In genomic region chr15:95148183-95148582, GRCh38 we compare ENCODE assay signal across 39 cellular contexts.
"Had no signal": no experiment of that assay in that cellular context is flagged by ENCODE, and none has a peak within 500 bp of the region (broad histone marks: within the 10 kb centered on the region; RNA-seq: fewer than 3 reads in every experiment).

No MANE protein-coding gene starts in this region.

- H3K27me3 ChIP-seq: adrenal gland, ascending aorta, body of pancreas, brain microvascular endothelial cell, breast epithelium, cardiac muscle cell had no signal

- H3K4me3 ChIP-seq: adrenal gland, ascending aorta, body of pancreas, breast epithelium, cardiac muscle cell had no signal

- H3K27ac ChIP-seq: adrenal gland, ascending aorta, body of pancreas, brain microvascular endothelial cell, breast epithelium, cardiac muscle cell had no signal

- H3K27ac Mint-ChIP-seq: activated naive CD4-positive, alpha-beta T cell treated with anti-CD3 and anti-CD28 coated beads for 36 hours; activated naive CD4-positive, alpha-beta T cell treated with anti-CD3 and anti-CD28 coated beads, Interleukin-2, amount 10 ng/mL, durations not matched to agents 7 days and 5 days; activated naive CD4-positive, alpha-beta T cell treated with anti-CD3 and anti-CD28 coated beads, Interleukin-2, amount 50 U/mL, for 24 hours; activated naive CD4-positive, alpha-beta T cell treated with anti-CD3 and anti-CD28 coated beads, Interleukin-2, amount 50 U/mL, for 72 hours; activated naive CD8-positive, alpha-beta T cell; activated naive CD8-positive, alpha-beta T cell treated with anti-CD3 and anti-CD28 coated beads for 36 hours; activated naive CD8-positive, alpha-beta T cell treated with anti-CD3 and anti-CD28 coated beads, Interleukin-2, amount 10 ng/mL, durations not matched to agents 7 days and 5 days; activated naive CD8-positive, alpha-beta T cell treated with anti-CD3 and anti-CD28 coated beads, Interleukin-2, amount 50 U/mL, for 24 hours; activated T-cell treated with anti-CD3 and anti-CD28 coated beads, Interleukin-2, amount 50 U/mL, for 24 hours; activated T-cell treated with anti-CD3 and anti-CD28 coated beads, Interleukin-2, amount 50 U/mL, for 72 hours; activated T-helper 1 cell treated with anti-CD3 and anti-CD28 coated beads, Interleukin-12 subunit alpha, Interleukin-12 subunit beta, Interleukin-2, Interleukin-4 antibody, amounts not matched to agents 30 ng/mL and 10 ng/mL and 1 ng/mL, durations not matched to agents 14 hours and 24 hours and 36 hours; activated T-helper 17 cell treated with anti-CD3 and anti-CD28 coated beads, Interleukin-2, amount 50 U/mL, for 72 hours; activated T-helper 2 cell treated with anti-CD3 and anti-CD28 coated beads, Interferon-gamma antibody, Interleukin-2, Interleukin-4, amounts not matched to agents 10 μg/mL and 5 μg/mL and 100 μg/mL, durations not matched to agents 14 hours and 24 hours and 36 hours had no signal

- DNase-seq: activated effector memory CD4-positive, alpha-beta T cell treated with anti-CD3 and anti-CD28 coated beads, Interleukin-2, amount 50 U/mL, for 16 hours; activated effector memory CD4-positive, alpha-beta T cell treated with Interleukin-2 at 50 U/mL for 16 hours; activated gamma-delta T cell; activated gamma-delta T cell treated with Interleukin-2 at 50 U/mL for 16 hours; activated naive CD4-positive, alpha-beta T cell; activated naive CD4-positive, alpha-beta T cell treated with anti-CD3 and anti-CD28 coated beads for 36 hours; activated naive CD4-positive, alpha-beta T cell treated with anti-CD3 and anti-CD28 coated beads, Interleukin-2, amount 10 ng/mL, durations not matched to agents 7 days and 5 days; activated naive CD4-positive, alpha-beta T cell treated with anti-CD3 and anti-CD28 coated beads, Interleukin-2, amount 50 U/mL, for 16 hours; activated naive CD4-positive, alpha-beta T cell treated with Interleukin-2 at 50 U/mL for 16 hours; activated naive CD8-positive, alpha-beta T cell treated with anti-CD3 and anti-CD28 coated beads for 36 hours; activated naive CD8-positive, alpha-beta T cell treated with anti-CD3 and anti-CD28 coated beads, Interleukin-2, amount 10 ng/mL, durations not matched to agents 7 days and 5 days; activated naive CD8-positive, alpha-beta T cell treated with anti-CD3 and anti-CD28 coated beads, Interleukin-2, amount 50 U/mL, for 24 hours; activated T-cell treated with anti-CD3 and anti-CD28 coated beads, Interleukin-2, amount 50 U/mL, for 24 hours; activated T-cell treated with anti-CD3 and anti-CD28 coated beads, Interleukin-2, amount 50 U/mL, for 4 hours; activated T-cell treated with anti-CD3 and anti-CD28 coated beads, Interleukin-2, amount 50 U/mL, for 48 hours; activated T-cell treated with anti-CD3 and anti-CD28 coated beads, Interleukin-2, amount 50 U/mL, for 72 hours; adrenal gland; amniotic stem cell; amygdala; anterior cingulate cortex; aorta; body of pancreas; brain microvascular endothelial cell; caudate nucleus; central memory CD4-positive, alpha-beta T cell; cerebellar nuclear complex had no signal

- H3K36me3 ChIP-seq: adrenal gland, ascending aorta, brain microvascular endothelial cell, breast epithelium, cardiac muscle cell had no signal

- H3K4me3 Mint-ChIP-seq: activated naive CD4-positive, alpha-beta T cell treated with anti-CD3 and anti-CD28 coated beads for 36 hours; activated naive CD4-positive, alpha-beta T cell treated with anti-CD3 and anti-CD28 coated beads, Interleukin-2, amount 10 ng/mL, durations not matched to agents 7 days and 5 days; activated naive CD4-positive, alpha-beta T cell treated with anti-CD3 and anti-CD28 coated beads, Interleukin-2, amount 50 U/mL, for 24 hours; activated naive CD8-positive, alpha-beta T cell; activated naive CD8-positive, alpha-beta T cell treated with anti-CD3 and anti-CD28 coated beads for 36 hours; activated naive CD8-positive, alpha-beta T cell treated with anti-CD3 and anti-CD28 coated beads, Interleukin-2, amount 10 ng/mL, durations not matched to agents 7 days and 5 days; activated naive CD8-positive, alpha-beta T cell treated with anti-CD3 and anti-CD28 coated beads, Interleukin-2, amount 50 U/mL, for 24 hours; activated T-cell treated with anti-CD3 and anti-CD28 coated beads, Interleukin-2, amount 50 U/mL, for 24 hours; activated T-cell treated with anti-CD3 and anti-CD28 coated beads, Interleukin-2, amount 50 U/mL, for 4 hours; activated T-cell treated with anti-CD3 and anti-CD28 coated beads, Interleukin-2, amount 50 U/mL, for 72 hours; activated T-helper 1 cell treated with anti-CD3 and anti-CD28 coated beads, Interleukin-12 subunit alpha, Interleukin-12 subunit beta, Interleukin-2, Interleukin-4 antibody, amounts not matched to agents 30 ng/mL and 10 ng/mL and 1 ng/mL, durations not matched to agents 14 hours and 24 hours and 36 hours; activated T-helper 17 cell treated with anti-CD3 and anti-CD28 coated beads, Interleukin-2, amount 50 U/mL, for 72 hours; brain; central memory CD8-positive, alpha-beta T cell had no signal

- H3K27me3 Mint-ChIP-seq: activated naive CD4-positive, alpha-beta T cell treated with anti-CD3 and anti-CD28 coated beads, Interleukin-2, amount 10 ng/mL, durations not matched to agents 7 days and 5 days; activated naive CD8-positive, alpha-beta T cell; activated naive CD8-positive, alpha-beta T cell treated with anti-CD3 and anti-CD28 coated beads for 36 hours; activated naive CD8-positive, alpha-beta T cell treated with anti-CD3 and anti-CD28 coated beads, Interleukin-2, amount 10 ng/mL, durations not matched to agents 7 days and 5 days; activated T-cell treated with anti-CD3 and anti-CD28 coated beads, Interleukin-2, amount 50 U/mL, for 24 hours; activated T-helper 17 cell treated with anti-CD3 and anti-CD28 coated beads, Interleukin-2, amount 50 U/mL, for 72 hours; central memory CD8-positive, alpha-beta T cell had no signal

- H3K4me1 Mint-ChIP-seq: activated naive CD4-positive, alpha-beta T cell treated with anti-CD3 and anti-CD28 coated beads, Interleukin-2, amount 10 ng/mL, durations not matched to agents 7 days and 5 days; activated naive CD4-positive, alpha-beta T cell treated with anti-CD3 and anti-CD28 coated beads, Interleukin-2, amount 50 U/mL, for 24 hours; activated naive CD8-positive, alpha-beta T cell treated with anti-CD3 and anti-CD28 coated beads for 36 hours; activated naive CD8-positive, alpha-beta T cell treated with anti-CD3 and anti-CD28 coated beads, Interleukin-2, amount 10 ng/mL, durations not matched to agents 7 days and 5 days; activated naive CD8-positive, alpha-beta T cell treated with anti-CD3 and anti-CD28 coated beads, Interleukin-2, amount 50 U/mL, for 24 hours; activated T-helper 17 cell treated with anti-CD3 and anti-CD28 coated beads, Interleukin-2, amount 50 U/mL, for 72 hours; brain; central memory CD8-positive, alpha-beta T cell had no signal

- H3K36me3 Mint-ChIP-seq: activated naive CD4-positive, alpha-beta T cell treated with anti-CD3 and anti-CD28 coated beads, Interleukin-2, amount 10 ng/mL, durations not matched to agents 7 days and 5 days; activated naive CD4-positive, alpha-beta T cell treated with anti-CD3 and anti-CD28 coated beads, Interleukin-2, amount 50 U/mL, for 24 hours; activated naive CD8-positive, alpha-beta T cell; activated naive CD8-positive, alpha-beta T cell treated with anti-CD3 and anti-CD28 coated beads for 36 hours; activated naive CD8-positive, alpha-beta T cell treated with anti-CD3 and anti-CD28 coated beads, Interleukin-2, amount 10 ng/mL, durations not matched to agents 7 days and 5 days; brain had no signal

- H3K4me1 ChIP-seq: adrenal gland, ascending aorta, body of pancreas, breast epithelium had no signal

- H3K9me3 ChIP-seq: adrenal gland, ascending aorta, body of pancreas had no signal

- H3K9me3 Mint-ChIP-seq: activated naive CD4-positive, alpha-beta T cell treated with anti-CD3 and anti-CD28 coated beads, Interleukin-2, amount 50 U/mL, for 24 hours; activated T-cell treated with anti-CD3 and anti-CD28 coated beads, Interleukin-2, amount 50 U/mL, for 72 hours had no signal

- FAIRE-seq: astrocyte, bronchial epithelial cell had no signal

- ATAC-seq: activated naive CD4-positive, alpha-beta T cell treated with anti-CD3 and anti-CD28 coated beads, Interleukin-2, amount 50 U/mL, for 72 hours; activated naive CD8-positive, alpha-beta T cell treated with anti-CD3 and anti-CD28 coated beads, Interleukin-2, amount 50 U/mL, for 24 hours; activated T-cell treated with anti-CD3 and anti-CD28 coated beads, Interleukin-2, amount 50 U/mL, for 4 hours; activated T-cell treated with anti-CD3 and anti-CD28 coated beads, Interleukin-2, amount 50 U/mL, for 72 hours; activated T-helper 17 cell treated with anti-CD3 and anti-CD28 coated beads, Interleukin-2, amount 50 U/mL, for 72 hours; body of pancreas had no signal
